Comparison of ENCODE assay signal across 17 cellular contexts in genomic region chr4:31085736-31086135, GRCh38.
DNase-seq lines count a peak whose midpoint lies in the region; ATAC-seq and TF ChIP-seq lines count a peak whose summit lies in the region.
"Had no signal": no experiment of that assay in that cellular context is flagged by ENCODE, and none has a peak within 500 bp of the region (broad histone marks: within the 10 kb centered on the region; RNA-seq: fewer than 3 reads in every experiment).

No MANE protein-coding gene starts in this region.

- no peaks in the 10 kb centered on the region for H3K9me3 ChIP-seq in left ventricle myocardium inferior (replicated peaks)
- no peaks in the 10 kb centered on the region for H3K9me3 ChIP-seq in right atrium auricular region
- H3K9me3 ChIP-seq: BLaER1 had no signal

- no peak for ATAC-seq in GM19035 (IDR thresholded peaks at IDR 0.05; ENCODE audit: unreplicated experiment)
- ATAC-seq: CD8-positive, alpha-beta T cell; GM12878 had no signal

- H3K9me3 Mint-ChIP-seq in nephron: no peaks in the 10 kb centered on the region
- H3K9me3 Mint-ChIP-seq in type B pancreatic cell: no peaks in the 10 kb centered on the region

- H3K4me1 ChIP-seq in left ventricle myocardium inferior: peaks cover 22% of the 10 kb centered on the region
- peaks cover 0 to 6% of the 10 kb centered on the region in 2 donors for H3K4me1 ChIP-seq in right atrium auricular region
- H3K4me1 ChIP-seq: BLaER1 had no signal

- TF ChIP-seq CTCF in left ventricle myocardium inferior (IDR thresholded peaks at IDR 0.05; ENCODE audit: borderline replicate concordance) (no peak), right atrium auricular region (IDR thresholded peaks at IDR 0.05) (no peak), coronary artery (IDR thresholded peaks at IDR 0.05) (no peak), nephron (IDR thresholded peaks at IDR 0.05; ENCODE audit: unreplicated experiment in 3 of 3) (no peak), type B pancreatic cell (conservative IDR thresholded peaks at IDR 0.05) (no peak)

- no peaks in the 10 kb centered on the region for H3K27me3 Mint-ChIP-seq in nephron (ENCODE audit: low read depth)
- no peaks in the 10 kb centered on the region for H3K27me3 Mint-ChIP-seq in type B pancreatic cell

- DNase-seq in left ventricle myocardium inferior (no peak), right atrium auricular region (ENCODE audit: low spot score) (no peak), coronary artery (ENCODE audit: low spot score) (no peak), type B pancreatic cell (ENCODE audit: extremely low spot score, unreplicated experiment) (no peak), GM19240 (ENCODE audit: insufficient read length, low spot score) (no peak)
- no peak for DNase-seq in stimulated activated CD4-positive, alpha-beta T cell treated with anti-CD3 and anti-CD28 coated beads, Interleukin-4, amount 100 ng/mL, for 4 hours
- DNase-seq: 8988T; CD8-positive, alpha-beta T cell; DMS79; NCI-H187; NK-92 treated with Interleukin-12 subunit alpha and Interleukin-12 subunit beta, amount 100 ng/mL, for 24 hours had no signal

- H3K27me3 ChIP-seq in left ventricle myocardium inferior (ENCODE audit: low read depth) (no peaks in the 10 kb centered on the region), right atrium auricular region (no peaks in the 10 kb centered on the region)
- H3K27me3 ChIP-seq: BLaER1 had no signal

- H3K4me1 Mint-ChIP-seq in nephron (peaks cover 21% of the 10 kb centered on the region), type B pancreatic cell (ENCODE audit: unreplicated experiment) (peaks cover 21% of the 10 kb centered on the region)

- H3K4me3 Mint-ChIP-seq in nephron (no peak overlapping the region), type B pancreatic cell (no peak overlapping the region)
- H3K4me3 Mint-ChIP-seq: CD8-positive, alpha-beta T cell had no signal

- H3K27ac ChIP-seq in left ventricle myocardium inferior (replicated peaks) (peak overlapping the region; percentile 71), right atrium auricular region (no peak overlapping the region), coronary artery (peak overlapping the region; percentile 53 to 70)
- H3K27ac ChIP-seq: BLaER1, HL-60, RWPE1 had no signal

- H3K4me3 ChIP-seq in left ventricle myocardium inferior (no peak overlapping the region), right atrium auricular region (no peak overlapping the region), coronary artery (no peak overlapping the region)
- H3K4me3 ChIP-seq: BLaER1, GM12878 had no signal

- H3K36me3 Mint-ChIP-seq in nephron (ENCODE audit: low read depth) (no peaks in the 10 kb centered on the region), type B pancreatic cell (no peaks in the 10 kb centered on the region)
- H3K36me3 Mint-ChIP-seq: CD8-positive, alpha-beta T cell had no signal

- H3K36me3 ChIP-seq in left ventricle myocardium inferior (no peaks in the 10 kb centered on the region), right atrium auricular region (no peaks in the 10 kb centered on the region)
- H3K36me3 ChIP-seq: BLaER1 had no signal

- intact Hi-C loops in left ventricle myocardium inferior (cut with micrococcal nuclease): no loop called here

- H3K27ac Mint-ChIP-seq in nephron: peak overlapping the region in 2 of 3 experiments; percentile 24
- peak overlapping the region; percentile 4 for H3K27ac Mint-ChIP-seq in type B pancreatic cell
- H3K27ac Mint-ChIP-seq: CD8-positive, alpha-beta T cell had no signal

Comparison
In these comparisons a context has a peak if more than half of its experiments do, and no peak if none do; other contexts are left out.
1. H3K27ac ChIP-seq: peak in left ventricle myocardium inferior (single experiment) and coronary artery (2 of 2); none in right atrium auricular region (0 of 2).